1 cellular context compared by ENCODE assay signal in the genomic region with DNA sequence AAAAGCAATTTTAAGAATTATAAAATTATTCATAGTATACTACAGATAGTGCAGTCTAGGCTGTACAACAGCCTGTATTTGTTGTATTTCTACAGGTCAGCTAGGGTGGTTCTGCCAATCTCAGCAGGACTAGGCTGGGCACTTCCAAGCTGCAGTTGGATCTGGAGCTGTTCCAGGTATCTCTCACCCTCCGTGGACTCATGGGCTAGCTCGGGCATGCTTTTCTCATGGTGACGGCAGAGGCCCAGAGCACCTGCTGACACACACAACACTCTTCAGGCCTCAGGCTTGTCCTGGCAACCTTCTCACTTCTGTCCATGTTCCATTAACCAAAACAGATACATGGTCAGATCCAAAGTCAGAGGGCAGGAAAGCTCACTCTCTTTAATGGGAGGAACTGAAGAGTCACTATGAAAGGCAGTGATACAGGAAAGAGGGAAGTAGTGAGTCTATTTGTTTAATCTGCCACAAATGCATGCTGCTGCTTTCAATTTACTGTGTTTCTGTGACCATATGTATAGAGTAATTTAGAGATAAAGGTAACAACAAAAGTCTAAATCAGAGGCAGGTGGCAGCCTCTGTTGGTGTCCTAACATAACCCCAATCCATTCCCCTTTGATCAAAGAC.
TF ChIP-seq lines count a peak whose summit lies in the region.

No MANE protein-coding gene starts in this region.

TF ChIP-seq in HepG2, 621 proteins besides CTCF, POLR2A, EP300 and RAD21 (continued from another document):
- TF ChIP-seq, protein P1, sequence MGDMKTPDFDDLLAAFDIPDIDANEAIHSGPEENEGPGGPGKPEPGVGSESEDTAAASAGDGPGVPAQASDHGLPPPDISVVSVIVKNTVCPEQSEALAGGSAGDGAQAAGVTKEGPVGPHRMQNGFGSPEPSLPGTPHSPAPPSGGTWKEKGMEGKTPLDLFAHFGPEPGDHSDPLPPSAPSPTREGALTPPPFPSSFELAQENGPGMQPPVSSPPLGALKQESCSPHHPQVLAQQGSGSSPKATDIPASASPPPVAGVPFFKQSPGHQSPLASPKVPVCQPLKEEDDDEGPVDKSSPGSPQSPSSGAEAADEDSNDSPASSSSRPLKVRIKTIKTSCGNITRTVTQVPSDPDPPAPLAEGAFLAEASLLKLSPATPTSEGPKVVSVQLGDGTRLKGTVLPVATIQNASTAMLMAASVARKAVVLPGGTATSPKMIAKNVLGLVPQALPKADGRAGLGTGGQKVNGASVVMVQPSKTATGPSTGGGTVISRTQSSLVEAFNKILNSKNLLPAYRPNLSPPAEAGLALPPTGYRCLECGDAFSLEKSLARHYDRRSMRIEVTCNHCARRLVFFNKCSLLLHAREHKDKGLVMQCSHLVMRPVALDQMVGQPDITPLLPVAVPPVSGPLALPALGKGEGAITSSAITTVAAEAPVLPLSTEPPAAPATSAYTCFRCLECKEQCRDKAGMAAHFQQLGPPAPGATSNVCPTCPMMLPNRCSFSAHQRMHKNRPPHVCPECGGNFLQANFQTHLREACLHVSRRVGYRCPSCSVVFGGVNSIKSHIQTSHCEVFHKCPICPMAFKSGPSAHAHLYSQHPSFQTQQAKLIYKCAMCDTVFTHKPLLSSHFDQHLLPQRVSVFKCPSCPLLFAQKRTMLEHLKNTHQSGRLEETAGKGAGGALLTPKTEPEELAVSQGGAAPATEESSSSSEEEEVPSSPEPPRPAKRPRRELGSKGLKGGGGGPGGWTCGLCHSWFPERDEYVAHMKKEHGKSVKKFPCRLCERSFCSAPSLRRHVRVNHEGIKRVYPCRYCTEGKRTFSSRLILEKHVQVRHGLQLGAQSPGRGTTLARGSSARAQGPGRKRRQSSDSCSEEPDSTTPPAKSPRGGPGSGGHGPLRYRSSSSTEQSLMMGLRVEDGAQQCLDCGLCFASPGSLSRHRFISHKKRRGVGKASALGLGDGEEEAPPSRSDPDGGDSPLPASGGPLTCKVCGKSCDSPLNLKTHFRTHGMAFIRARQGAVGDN (CRISPR knock-in tag; IDR thresholded peaks at IDR 0.05): no peak
